10 cellular contexts compared by ENCODE assay signal in genomic region chr20:53598140-53599038, GRCh38. TPM values are rescaled to one million over a fixed set of nuclear protein-coding genes. Genes with fewer than 3 reads are reported as not detected.
A peak's percentile ranks its signal among the peaks of the same experiment; 100 is the strongest.
DNase-seq lines count a peak whose midpoint lies in the region; ATAC-seq, FAIRE-seq and TF ChIP-seq lines count a peak whose summit lies in the region.
"Had no signal": no experiment of that assay in that cellular context is flagged by ENCODE, and none has a peak within 500 bp of the region (broad histone marks: within the 10 kb centered on the region; RNA-seq: fewer than 3 reads in every experiment).

No MANE protein-coding gene starts in this region.

- no peaks in the 10 kb centered on the region for H3K36me3 Mint-ChIP-seq in progenitor cell of endocrine pancreas (ENCODE audit: insufficient read depth)

- H3K4me2 ChIP-seq in OCI-LY7 (ENCODE audit: low read length) = 0 out of 2 replicates have a peak overlapping the region, but pooled peaks have one; percentile 12

- intact Hi-C loops in OCI-LY7 (cut with micrococcal nuclease; ENCODE audit: unreplicated experiment) = no loop called here

- H3K27me3 ChIP-seq in bronchial epithelial cell (ENCODE audit: control insufficient read depth, insufficient read depth, low read length) = no peaks in the 10 kb centered on the region
- H3K27me3 ChIP-seq: pancreas had no signal

- H3K9me3 ChIP-seq in OCI-LY7 (ENCODE audit: low read length) = no peaks in the 10 kb centered on the region
- H3K9me3 ChIP-seq: pancreas had no signal

- H3K27ac Mint-ChIP-seq in progenitor cell of endocrine pancreas = peak overlapping the region; percentile 54

- H3K36me3 ChIP-seq in OCI-LY7 (ENCODE audit: insufficient read depth, low read length) = no peaks in the 10 kb centered on the region
- no peaks in the 10 kb centered on the region for H3K36me3 ChIP-seq in bronchial epithelial cell (ENCODE audit: control insufficient read depth, insufficient read depth, low read length)
- H3K36me3 ChIP-seq: pancreas had no signal

- H3K9me3 Mint-ChIP-seq in progenitor cell of endocrine pancreas (ENCODE audit: low read depth) = no peaks in the 10 kb centered on the region

- H4K20me1 ChIP-seq in OCI-LY7 (ENCODE audit: insufficient read depth, low read length) = no peaks in the 10 kb centered on the region

- ATAC-seq in GM21786 (IDR thresholded peaks at IDR 0.05; ENCODE audit: unreplicated experiment) (no peak), HG02840 (IDR thresholded peaks at IDR 0.05; ENCODE audit: low FRiP score, unreplicated experiment) (no peak)
- ATAC-seq: pancreas had no signal

- no peaks in the 10 kb centered on the region for H3K27me3 Mint-ChIP-seq in progenitor cell of endocrine pancreas

- DNase-seq in GM13976 (ENCODE audit: low spot score) = peak; percentile 59
- DNase-seq in OCI-LY7 (ENCODE audit: low spot score) = no peak
- DNase-seq in bronchial epithelial cell (ENCODE audit: low read depth) = peak; percentile 46
- no peak for DNase-seq in progenitor cell of endocrine pancreas (ENCODE audit: low spot score, unreplicated experiment)
- no peak for DNase-seq in midbrain (lab: John Stamatoyannopoulos, UW)
- DNase-seq: NCI-H510A had no signal

- H3K9me2 ChIP-seq in OCI-LY7 (ENCODE audit: insufficient read depth, low read length) = no peaks in the 10 kb centered on the region

- no peak overlapping the region for H2AFZ ChIP-seq in OCI-LY7 (ENCODE audit: low read length)

- TF ChIP-seq CTCF in GM13976 (IDR thresholded peaks at IDR 0.05; ENCODE audit: borderline replicate concordance, control extremely low read depth, extremely low read depth, insufficient read depth, missing control alignments) (no peak), OCI-LY7 (conservative IDR thresholded peaks at IDR 0.05; ENCODE audit: low read length) (no peak), bronchial epithelial cell (IDR thresholded peaks at IDR 0.05; ENCODE audit: insufficient read depth, low read length, severe bottlenecking) (no peak), progenitor cell of endocrine pancreas (IDR thresholded peaks at IDR 0.05; ENCODE audit: unreplicated experiment) (no peak)

- peaks cover 16% of the 10 kb centered on the region for H3K4me1 ChIP-seq in OCI-LY7 (ENCODE audit: insufficient read depth, low read length, poor library complexity, severe bottlenecking)

- H3K4me3 ChIP-seq in OCI-LY7 (ENCODE audit: low read depth, low read length, poor library complexity, severe bottlenecking) (no peak overlapping the region), bronchial epithelial cell (ENCODE audit: low read depth, low read length) (no peak overlapping the region)

- peak overlapping the region; percentile 31 for H3K4me3 Mint-ChIP-seq in progenitor cell of endocrine pancreas (ENCODE audit: low read depth)

- in situ Hi-C loops in GM13976 (cut with MboI; ENCODE audit: low sequenced_read_pairs, unreplicated experiment) = loop anchor here (25.0 kb wide), 1 partner anchor 339 kb away; no protein-coding TSS in a partner anchor

- no peak for FAIRE-seq in bronchial epithelial cell (lab: Jason Lieb, UNC)
- FAIRE-seq: endothelial cell of umbilical vein, pancreas had no signal

- peaks cover 35% of the 10 kb centered on the region for H3K4me1 Mint-ChIP-seq in progenitor cell of endocrine pancreas (ENCODE audit: low read depth)

- H3K27ac ChIP-seq in OCI-LY7 (ENCODE audit: low read depth, low read length, poor library complexity, severe bottlenecking) = no peak overlapping the region

- POLR2A ChIA-PET in OCI-LY7 (lab: Charles Lee) = interaction anchor here (0.6 to 1.3 kb wide), 2 partner anchors 9 to 300 kb away, joined by 3 read pairs; no protein-coding TSS in a partner anchor

- CTCF ChIA-PET in OCI-LY7 (lab: Charles Lee; ENCODE audit: unreplicated experiment) = no interaction called here

- BruUV-seq in OCI-LY7 (replicated peaks; lab: Mats Ljungman, UMichigan) = no TSS peak

- peaks cover 2% of the 10 kb centered on the region; the same call in 1 of the 2 replicates for H3K79me2 ChIP-seq in OCI-LY7 (ENCODE audit: insufficient read depth, low read depth, low read length)

RNA-seq across cellular contexts. Expression of gene ZNF217, which starts 4.8 kb away (rescaled TPM):
- total RNA-seq in OCI-LY7 (2014; rRNA removed; shearing (Covaris generic)) = 35.1 and 39.7 TPM in 2 replicates
- 68.4 and 77.0 TPM in 2 replicates for total RNA-seq in OCI-LY7 (2022)
- 24.7 and 31.6 TPM in 2 replicates for total RNA-seq in bronchial epithelial cell
- 68.4 and 76.3 TPM in 2 replicates for total RNA-seq in progenitor cell of endocrine pancreas

Comparison
In these comparisons a context has a peak if more than half of its experiments do, and no peak if none do; other contexts are left out.
1. DNase-seq: peak in GM13976 (single experiment) and bronchial epithelial cell (single experiment); none in OCI-LY7 (single experiment), progenitor cell of endocrine pancreas (single experiment) and midbrain (single experiment).